In genomic region chr2:118166242-118166641, GRCh38 we compare ENCODE assay signal across 22 cellular contexts.
DNase-seq lines count a peak whose midpoint lies in the region; ATAC-seq, FAIRE-seq and TF ChIP-seq lines count a peak whose summit lies in the region.
"Had no signal": no experiment of that assay in that cellular context is flagged by ENCODE, and none has a peak within 500 bp of the region (broad histone marks: within the 10 kb centered on the region; RNA-seq: fewer than 3 reads in every experiment).

No MANE protein-coding gene starts in this region.

- peaks cover 19% of the 10 kb centered on the region for H3K27me3 Mint-ChIP-seq in CD4-positive, alpha-beta T cell

- FAIRE-seq in H1 (lab: Jason Lieb, UNC) (no peak), urothelium cell line (lab: Jason Lieb, UNC) (no peak)
- FAIRE-seq: A204.1, D721Med, G401.6, GM12891, GM19239 had no signal

- no TSS peak for BruUV-seq in IMR-90 (replicated peaks; lab: Mats Ljungman, UMichigan)

- dilution Hi-C loops in IMR-90 (cut with HindIII; ENCODE audit: low sequenced_read_pairs, unreplicated experiment) = no loop called here

- no peak overlapping the region for H2BK120ac ChIP-seq in IMR-90 (ENCODE audit: low read depth, low read length)
- no peak overlapping the region for H2BK120ac ChIP-seq in H1 (replicated peaks; ENCODE audit: low read depth, low read length)

- H2AK5ac ChIP-seq in IMR-90 (ENCODE audit: low read depth, low read length) (no peak overlapping the region), H1 (ENCODE audit: low read depth, low read length) (no peak overlapping the region)

- H2AFZ ChIP-seq in IMR-90 (replicated peaks; ENCODE audit: low read length, poor library complexity) = no peak overlapping the region
- H2AFZ ChIP-seq in H1 (ENCODE audit: low read length) = no peak overlapping the region

- H3K56ac ChIP-seq in IMR-90 (ENCODE audit: extremely low read depth, insufficient read depth, low read length) (no peak overlapping the region), H1 (replicated peaks; ENCODE audit: insufficient read length, low read depth, low read length) (no peak overlapping the region)

- H3K4me3 ChIP-seq in IMR-90 (ENCODE audit: insufficient read depth, low read depth, low read length) = no peak overlapping the region
- no peak overlapping the region for H3K4me3 ChIP-seq in H1 (ENCODE audit: extremely low read depth in 1 of 4, insufficient read depth in 2 of 4, low read depth in 3 of 4, low read length in 4 of 4)
- H3K4me3 ChIP-seq: BLaER1 had no signal

- H3K23ac ChIP-seq in IMR-90 (ENCODE audit: low read depth, low read length) (no peak overlapping the region), H1 (ENCODE audit: insufficient read length) (no peak overlapping the region)

- H3K9me1 ChIP-seq in IMR-90 (ENCODE audit: insufficient read depth, low read length) = no peaks in the 10 kb centered on the region

- H3K79me1 ChIP-seq in IMR-90 (ENCODE audit: low read depth in 1 of 2, low read length in 2 of 2) (no peaks in the 10 kb centered on the region), H1 (ENCODE audit: low read depth, low read length) (no peaks in the 10 kb centered on the region)

- H3K23me2 ChIP-seq in H1 (ENCODE audit: low read depth, low read length) = no peaks in the 10 kb centered on the region

- no peaks in the 10 kb centered on the region for H3K4me1 ChIP-seq in IMR-90 (ENCODE audit: control insufficient read depth, insufficient read depth, low read length)
- H3K4me1 ChIP-seq in H1 (replicated peaks in 1 of 4; ENCODE audit: control insufficient read depth in 3 of 4, insufficient read depth in 4 of 4, low read length in 3 of 4) = no peaks in the 10 kb centered on the region
- H3K4me1 ChIP-seq: BE2C, BLaER1, Caco-2 had no signal

- H3K36me3 ChIP-seq in IMR-90 (ENCODE audit: control insufficient read depth, insufficient read depth, low read length) (no peaks in the 10 kb centered on the region), H1 (ENCODE audit: control insufficient read depth in 2 of 4, insufficient read depth in 4 of 4, low read length in 3 of 4) (no peaks in the 10 kb centered on the region)
- H3K36me3 ChIP-seq: BE2C, BLaER1 had no signal

- POLR2A ChIA-PET in IMR-90 (lab: Charles Lee; ENCODE audit: unreplicated experiment) (no interaction called here), H1 (lab: Charles Lee; ENCODE audit: partially characterized antibody) (no interaction called here)
- POLR2A ChIA-PET in CD4-positive, alpha-beta T cell (lab: Charles Lee) = no interaction called here

- ATAC-seq in IMR-90 (ENCODE audit: low read depth) (no peak), GM18873 (IDR thresholded peaks at IDR 0.05; ENCODE audit: low FRiP score, unreplicated experiment) (no peak)
- no peak for ATAC-seq in CD4-positive, alpha-beta T cell (ENCODE audit: poor library complexity)
- ATAC-seq: CD8-positive, alpha-beta T cell had no signal

- H3K79me2 ChIP-seq in H1 (ENCODE audit: control insufficient read depth in 1 of 2, insufficient read depth in 2 of 2, low read length in 2 of 2) = no peaks in the 10 kb centered on the region

- TF ChIP-seq CTCF in IMR-90 (conservative IDR thresholded peaks at IDR 0.05; ENCODE audit: low read depth, low read length) = no peak
- no peak for TF ChIP-seq CTCF in H1 (IDR thresholded peaks at IDR 0.05; ENCODE audit: control extremely low read depth in 1 of 3, insufficient read depth in 1 of 3, low read depth in 1 of 3, low read length in 3 of 3)
- no peak for TF ChIP-seq CTCF in CD4-positive, alpha-beta T cell (IDR thresholded peaks at IDR 0.05)

- H3K4ac ChIP-seq in IMR-90 (ENCODE audit: low read depth, low read length) (no peak overlapping the region), H1 (replicated peaks; ENCODE audit: insufficient read length, low read depth, low read length) (no peak overlapping the region)

- no peak for TF ChIP-seq EP300 in H1 (IDR thresholded peaks at IDR 0.05; ENCODE audit: borderline replicate concordance in 1 of 2, low read depth in 2 of 2, low read length in 2 of 2)

- H3K9me3 Mint-ChIP-seq in CD4-positive, alpha-beta T cell = peaks cover 5% of the 10 kb centered on the region

- in situ Hi-C loops in IMR-90 (cut with MboI; ENCODE audit: low sequenced_read_pairs) = no loop called here

- H3K4me1 Mint-ChIP-seq in CD4-positive, alpha-beta T cell (ENCODE audit: low read depth) = no peaks in the 10 kb centered on the region
- H3K4me1 Mint-ChIP-seq: CD14-positive monocyte had no signal

- H3K14ac ChIP-seq in IMR-90 (replicated peaks; ENCODE audit: low read depth, low read length) = no peak overlapping the region
- H3K14ac ChIP-seq in H1 (ENCODE audit: insufficient read length) = no peak overlapping the region

- no peak overlapping the region for H2BK12ac ChIP-seq in H1 (ENCODE audit: low read depth, low read length)

- TF ChIP-seq POLR2A in IMR-90 (IDR thresholded peaks at IDR 0.05; ENCODE audit: low read depth, low read length) (no peak), H1 (IDR thresholded peaks at IDR 0.05; ENCODE audit: control extremely low read depth in 1 of 2, low read depth in 2 of 2, low read length in 2 of 2) (no peak)

- no peaks in the 10 kb centered on the region for H3K9me3 ChIP-seq in IMR-90 (ENCODE audit: control insufficient read depth, insufficient read depth, low read length)
- H3K9me3 ChIP-seq in H1 (ENCODE audit: insufficient read depth in 2 of 2, low read depth in 1 of 2, low read length in 1 of 2) = no peaks in the 10 kb centered on the region; a peak in 1 of 4 replicates
- no peaks in the 10 kb centered on the region for H3K9me3 ChIP-seq in CD4-positive, alpha-beta T cell (ENCODE audit: control insufficient read depth, low read length)
- H3K9me3 ChIP-seq: BE2C had no signal

- no peak overlapping the region for H2AK9ac ChIP-seq in IMR-90 (replicated peaks; ENCODE audit: low read depth, low read length, poor library complexity)

- H4K8ac ChIP-seq in IMR-90 (ENCODE audit: low read depth in 2 of 2, low read length in 2 of 2) (no peak overlapping the region), H1 (ENCODE audit: extremely low read depth, insufficient read depth, low read length) (no peak overlapping the region)

- no peaks in the 10 kb centered on the region for H3K36me3 Mint-ChIP-seq in CD4-positive, alpha-beta T cell (ENCODE audit: low read depth)
- H3K36me3 Mint-ChIP-seq: CD14-positive monocyte; CD8-positive, alpha-beta T cell had no signal

- CTCF ChIA-PET in IMR-90 (lab: Yijun Ruan, JAX) = no interaction called here
- CTCF ChIA-PET in H1 (lab: Charles Lee; ENCODE audit: partially characterized antibody) = interaction anchor here (0.6 to 1.5 kb wide), 3 partner anchors 9 to 37 kb away, joined by 3 to 5 read pairs (median 4); no protein-coding TSS in a partner anchor
- CTCF ChIA-PET in CD4-positive, alpha-beta T cell (lab: Charles Lee) = no interaction called here

- H3K18ac ChIP-seq in IMR-90 (ENCODE audit: low read depth, low read length) (no peak overlapping the region), H1 (ENCODE audit: extremely low read depth, low read length) (no peak overlapping the region)

- intact Hi-C loops in IMR-90 (cut with micrococcal nuclease) = no loop called here
- intact Hi-C loops in CD4-positive, alpha-beta T cell (cut with DNase I, micrococcal nuclease) = no loop called here

- no peak overlapping the region for H3K9ac ChIP-seq in IMR-90 (ENCODE audit: low read depth, low read length)
- no peak overlapping the region for H3K9ac ChIP-seq in H1 (replicated peaks in 1 of 4; ENCODE audit: extremely low read depth in 1 of 4, low read depth in 3 of 4, low read length in 3 of 4)
- H3K9ac ChIP-seq: BLaER1 had no signal

- H2BK15ac ChIP-seq in IMR-90 (ENCODE audit: low read depth, low read length) = no peak overlapping the region
- no peak overlapping the region for H2BK15ac ChIP-seq in H1 (ENCODE audit: low read length)

- H2BK20ac ChIP-seq in IMR-90 (ENCODE audit: low read depth, low read length) (no peak overlapping the region), H1 (ENCODE audit: low read length) (no peak overlapping the region)

- H2BK5ac ChIP-seq in IMR-90 (ENCODE audit: low read depth, low read length, poor library complexity, severe bottlenecking) (no peak overlapping the region), H1 (ENCODE audit: low read depth, low read length) (no peak overlapping the region)

- H4K20me1 ChIP-seq in IMR-90 (ENCODE audit: insufficient read depth, low read length) = no peaks in the 10 kb centered on the region
- no peaks in the 10 kb centered on the region for H4K20me1 ChIP-seq in H1 (replicated peaks in 1 of 2; ENCODE audit: control insufficient read depth in 1 of 2, insufficient read depth in 2 of 2, low read length in 2 of 2)
- H4K20me1 ChIP-seq: BLaER1 had no signal

- H3K4me2 ChIP-seq in IMR-90 (ENCODE audit: low read depth, low read length) (no peak overlapping the region), H1 (ENCODE audit: insufficient read depth in 1 of 2, low read depth in 2 of 2, low read length in 2 of 2) (no peak overlapping the region)
- H3K4me2 ChIP-seq: BLaER1 had no signal

- H3K27ac Mint-ChIP-seq in CD4-positive, alpha-beta T cell = no peak overlapping the region
- H3K27ac Mint-ChIP-seq: CD14-positive monocyte; CD4-positive, CD25-positive, alpha-beta regulatory T cell; CD8-positive, alpha-beta T cell had no signal

- no peak overlapping the region for H3K4me3 Mint-ChIP-seq in CD4-positive, alpha-beta T cell
- H3K4me3 Mint-ChIP-seq: CD14-positive monocyte; CD4-positive, CD25-positive, alpha-beta regulatory T cell; CD8-positive, alpha-beta T cell had no signal

- H3K27me3 ChIP-seq in IMR-90 (ENCODE audit: control insufficient read depth, insufficient read depth, low read length) = no peaks in the 10 kb centered on the region
- H3K27me3 ChIP-seq in H1 (replicated peaks in 1 of 4; ENCODE audit: control insufficient read depth in 3 of 4, extremely low read depth in 1 of 4, insufficient read depth in 3 of 4, low read length in 3 of 4) = no peaks in the 10 kb centered on the region
- H3K27me3 ChIP-seq in CD4-positive, alpha-beta T cell (ENCODE audit: control insufficient read depth, insufficient read depth, low read length) = no peaks in the 10 kb centered on the region
- H3K27me3 ChIP-seq: BE2C, BLaER1 had no signal

- H4K91ac ChIP-seq in IMR-90 (ENCODE audit: insufficient read depth, low read depth, low read length) = no peak overlapping the region
- no peak overlapping the region for H4K91ac ChIP-seq in H1 (replicated peaks; ENCODE audit: insufficient read length, low read length)

- H4K5ac ChIP-seq in IMR-90 (ENCODE audit: low read depth, low read length) = no peak overlapping the region
- H4K5ac ChIP-seq in H1 (ENCODE audit: insufficient read length, low read depth, low read length) = no peak overlapping the region

- no peak overlapping the region for H3K27ac ChIP-seq in IMR-90 (ENCODE audit: insufficient read depth, low read length)
- no peak overlapping the region for H3K27ac ChIP-seq in H1 (ENCODE audit: low read depth, low read length)
- no peak overlapping the region for H3K27ac ChIP-seq in CD4-positive, alpha-beta T cell (ENCODE audit: low read depth, low read length)
- H3K27ac ChIP-seq: BLaER1 had no signal

- TF ChIP-seq RAD21 in IMR-90 (IDR thresholded peaks at IDR 0.05; ENCODE audit: low read length) (no peak), H1 (IDR thresholded peaks at IDR 0.05 in 1 of 2, conservative IDR thresholded peaks at IDR 0.05 in 1 of 2; ENCODE audit: low read depth in 2 of 2, low read length in 2 of 2) (no peak)

- DNase-seq in IMR-90 (no peak), H1 (ENCODE audit: low read depth in 1 of 2, low spot score in 2 of 2) (no peak), urothelium cell line (ENCODE audit: low spot score) (no peak)
- no peak for DNase-seq in CD4-positive, alpha-beta T cell
- DNase-seq: 8988T; ACHN; BE2C; C1 segment of cervical spinal cord; Caco-2; Calu3; CD4-positive, CD25-positive, alpha-beta regulatory T cell; CD8-positive, alpha-beta T cell; DMS79 treated with DMSO at 0.1 percent for 48 hours; GF-D8 had no signal
